ENCODE assay signal across 10 cellular contexts in the genomic region with DNA sequence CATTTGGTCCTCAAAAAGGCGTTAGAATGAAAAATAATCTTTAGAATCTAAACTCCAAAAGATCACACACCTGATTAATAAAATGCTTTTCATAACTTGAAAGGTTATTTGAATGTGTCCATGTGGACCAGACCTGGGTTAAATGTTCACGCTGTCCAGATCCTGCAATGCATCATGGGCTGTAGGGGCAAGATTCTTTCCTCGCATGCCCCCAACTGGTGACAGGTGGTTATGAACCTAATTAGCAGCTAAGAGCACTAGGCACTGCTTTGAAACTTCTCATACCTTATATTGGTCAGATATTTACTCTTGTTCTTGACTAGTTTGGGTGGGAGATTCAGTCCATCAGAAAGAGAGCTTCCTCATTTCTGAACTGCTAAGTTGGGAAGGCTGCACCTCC. TPM values are rescaled to one million over a fixed set of nuclear protein-coding genes. Genes with fewer than 3 reads are reported as not detected.
A peak's percentile ranks its signal among the peaks of the same experiment; 100 is the strongest.
DNase-seq lines count a peak whose midpoint lies in the region; ATAC-seq, FAIRE-seq and TF ChIP-seq lines count a peak whose summit lies in the region.
"Had no signal": no experiment of that assay in that cellular context is flagged by ENCODE, and none has a peak within 500 bp of the region (broad histone marks: within the 10 kb centered on the region; RNA-seq: fewer than 3 reads in every experiment).

No MANE protein-coding gene starts in this region.

- intact Hi-C loops in K562 (cut with micrococcal nuclease): loop anchor here (1.0 kb wide), 1 partner anchor 101 kb away; no protein-coding TSS in a partner anchor

- peak; percentile 97 for FAIRE-seq in K562 (lab: Jason Lieb, UNC)
- FAIRE-seq: G401.6 had no signal

- TF ChIP-seq CTCF in K562 (IDR thresholded peaks at IDR 0.05 in 2 of 3, conservative IDR thresholded peaks at IDR 0.05 in 1 of 3; ENCODE audit: insufficient read depth in 2 of 3, low read depth in 1 of 3, low read length in 3 of 3): peak; percentile 72 to 78 (median 73)
- TF ChIP-seq CTCF in mesothelial cell of epicardium (IDR thresholded peaks at IDR 0.05; ENCODE audit: unreplicated experiment): no peak

- H3K9me3 ChIP-seq in Karpas-422 (ENCODE audit: low read length) (no peaks in the 10 kb centered on the region), K562 (replicated peaks; ENCODE audit: control insufficient read depth, insufficient read depth, low read depth, low read length) (no peaks in the 10 kb centered on the region)

- no TSS peak for BruUV-seq in K562 (replicated peaks; lab: Mats Ljungman, UMichigan)

- peaks cover 3% of the 10 kb centered on the region; the same call in 1 of the 2 replicates for H3K4me1 ChIP-seq in Karpas-422 (ENCODE audit: low read length)
- peaks cover 0 to 5% of the 10 kb centered on the region in 2 experiments; a peak in 2 of 5 replicates for H3K4me1 ChIP-seq in K562 (replicated peaks in 1 of 2; ENCODE audit: control insufficient read depth in 2 of 2, insufficient read depth in 2 of 2, low read length in 2 of 2)
- H3K4me1 ChIP-seq: parathyroid adenoma had no signal

- no peak overlapping the region for H3K4me3 ChIP-seq in Karpas-422 (ENCODE audit: low read length)
- no peak overlapping the region for H3K4me3 ChIP-seq in K562

- H3K4me1 Mint-ChIP-seq in activated T-cell treated with anti-CD3 and anti-CD28 coated beads, Interleukin-2, amount 50 U/mL, for 72 hours (ENCODE audit: low read depth): peaks cover 11% of the 10 kb centered on the region
- H3K4me1 Mint-ChIP-seq in activated T-cell treated with anti-CD3 and anti-CD28 coated beads, Interleukin-2, amount 50 U/mL, for 24 hours (ENCODE audit: low read depth): peaks cover 15% of the 10 kb centered on the region
- H3K4me1 Mint-ChIP-seq in stimulated activated effector memory CD8-positive, alpha-beta T cell treated with anti-CD3 and anti-CD28 coated beads, Interleukin-12 subunit alpha, Interleukin-12 subunit beta, amount 100 ng/mL, for 72 hours: no peaks in the 10 kb centered on the region
- H3K4me1 Mint-ChIP-seq in mesothelial cell of epicardium: peaks cover 3% of the 10 kb centered on the region

- H3K79me2 ChIP-seq in Karpas-422 (ENCODE audit: low read length) (no peaks in the 10 kb centered on the region), K562 (ENCODE audit: control insufficient read depth, insufficient read depth, low read length) (no peaks in the 10 kb centered on the region)
- H3K79me2 ChIP-seq: parathyroid adenoma had no signal

- peak; percentile 68 to 78 for TF ChIP-seq RAD21 in K562 (CRISPR knock-in tag; conservative IDR thresholded peaks at IDR 0.05 in 1 of 2, IDR thresholded peaks at IDR 0.05 in 1 of 2)

- peak; percentile 43 to 47 for DNase-seq in activated T-cell treated with anti-CD3 and anti-CD28 coated beads, Interleukin-2, amount 50 U/mL, for 72 hours
- DNase-seq in activated T-cell treated with anti-CD3 and anti-CD28 coated beads, Interleukin-2, amount 50 U/mL, for 24 hours: no peak
- DNase-seq in Karpas-422 (peak; percentile 84), K562 (ENCODE audit: extremely low read depth in 1 of 4, low spot score in 3 of 4) (peak; percentile 67 to 69 (median 68)), mesothelial cell of epicardium (ENCODE audit: low spot score in 2 of 2, unreplicated experiment in 2 of 2) (no peak)
- peak in 1 of 2 donors; percentile 52 for DNase-seq in stimulated activated effector memory CD8-positive, alpha-beta T cell treated with anti-CD3 and anti-CD28 coated beads, Interleukin-12 subunit alpha, Interleukin-12 subunit beta, amount 100 ng/mL, for 72 hours (ENCODE audit: low spot score in 2 of 2)
- DNase-seq in activated CD8-positive, alpha-beta memory T cell treated with anti-CD3 and anti-CD28 coated beads for 24 hours: no peak

- H3K9ac ChIP-seq in Karpas-422 (ENCODE audit: low read length) (no peak overlapping the region), K562 (ENCODE audit: insufficient read depth in 1 of 2, low read depth in 2 of 2, low read length in 2 of 2) (no peak overlapping the region)
- H3K9ac ChIP-seq: parathyroid adenoma had no signal

- peaks cover 0 to 1% of the 10 kb centered on the region in 2 donors for H3K36me3 Mint-ChIP-seq in activated T-cell treated with anti-CD3 and anti-CD28 coated beads, Interleukin-2, amount 50 U/mL, for 72 hours (ENCODE audit: insufficient read depth in 2 of 2)
- H3K36me3 Mint-ChIP-seq in activated T-cell treated with anti-CD3 and anti-CD28 coated beads, Interleukin-2, amount 50 U/mL, for 24 hours (ENCODE audit: low read depth): no peaks in the 10 kb centered on the region
- H3K36me3 Mint-ChIP-seq in stimulated activated effector memory CD8-positive, alpha-beta T cell treated with anti-CD3 and anti-CD28 coated beads, Interleukin-12 subunit alpha, Interleukin-12 subunit beta, amount 100 ng/mL, for 72 hours: no peaks in the 10 kb centered on the region
- H3K36me3 Mint-ChIP-seq in mesothelial cell of epicardium: no peaks in the 10 kb centered on the region

- H3K27me3 Mint-ChIP-seq in activated T-cell treated with anti-CD3 and anti-CD28 coated beads, Interleukin-2, amount 50 U/mL, for 72 hours (ENCODE audit: low read depth): peaks cover 49% of the 10 kb centered on the region
- H3K27me3 Mint-ChIP-seq in activated T-cell treated with anti-CD3 and anti-CD28 coated beads, Interleukin-2, amount 50 U/mL, for 24 hours: peaks cover 39% of the 10 kb centered on the region
- peaks cover 24% of the 10 kb centered on the region for H3K27me3 Mint-ChIP-seq in mesothelial cell of epicardium (ENCODE audit: low read depth)

- no peaks in the 10 kb centered on the region for H3K9me1 ChIP-seq in K562 (ENCODE audit: control insufficient read depth, insufficient read depth, low read length)

- POLR2A ChIA-PET in K562 (lab: Yijun Ruan, JAX): interaction anchor here (0.7 to 1.2 kb wide), 2 partner anchors 10 to 13 kb away, joined by 3 read pairs; no protein-coding TSS in a partner anchor

- peak; percentile 61 to 66 for ATAC-seq in activated T-cell treated with anti-CD3 and anti-CD28 coated beads, Interleukin-2, amount 50 U/mL, for 72 hours (replicated peaks in 1 of 2)
- ATAC-seq in GM21619 (IDR thresholded peaks at IDR 0.05; ENCODE audit: unreplicated experiment): peak; percentile 90
- peak; percentile 99 for ATAC-seq in K562
- ATAC-seq in stimulated activated effector memory CD8-positive, alpha-beta T cell treated with anti-CD3 and anti-CD28 coated beads, Interleukin-12 subunit alpha, Interleukin-12 subunit beta, amount 100 ng/mL, for 72 hours: peak; percentile 60

- H3K27ac ChIP-seq in Karpas-422 (ENCODE audit: low read length) (no peak overlapping the region), K562 (ENCODE audit: extremely low read depth, low read depth, low read length) (no peak overlapping the region)
- H3K27ac ChIP-seq: parathyroid adenoma had no signal

- no peak overlapping the region for H3K4me3 Mint-ChIP-seq in activated T-cell treated with anti-CD3 and anti-CD28 coated beads, Interleukin-2, amount 50 U/mL, for 72 hours
- no peak overlapping the region for H3K4me3 Mint-ChIP-seq in activated T-cell treated with anti-CD3 and anti-CD28 coated beads, Interleukin-2, amount 50 U/mL, for 24 hours
- no peak overlapping the region for H3K4me3 Mint-ChIP-seq in stimulated activated effector memory CD8-positive, alpha-beta T cell treated with anti-CD3 and anti-CD28 coated beads, Interleukin-12 subunit alpha, Interleukin-12 subunit beta, amount 100 ng/mL, for 72 hours
- H3K4me3 Mint-ChIP-seq in mesothelial cell of epicardium: no peak overlapping the region

- TF ChIP-seq POLR2A in K562 (conservative IDR thresholded peaks at IDR 0.05): no peak

- no peaks in the 10 kb centered on the region for H3K9me3 Mint-ChIP-seq in activated T-cell treated with anti-CD3 and anti-CD28 coated beads, Interleukin-2, amount 50 U/mL, for 72 hours
- no peaks in the 10 kb centered on the region for H3K9me3 Mint-ChIP-seq in activated T-cell treated with anti-CD3 and anti-CD28 coated beads, Interleukin-2, amount 50 U/mL, for 24 hours
- H3K9me3 Mint-ChIP-seq in stimulated activated effector memory CD8-positive, alpha-beta T cell treated with anti-CD3 and anti-CD28 coated beads, Interleukin-12 subunit alpha, Interleukin-12 subunit beta, amount 100 ng/mL, for 72 hours: no peaks in the 10 kb centered on the region
- no peaks in the 10 kb centered on the region for H3K9me3 Mint-ChIP-seq in mesothelial cell of epicardium

- H3K36me3 ChIP-seq in Karpas-422 (ENCODE audit: insufficient read depth, low read length) (no peaks in the 10 kb centered on the region), K562 (ENCODE audit: control insufficient read depth, insufficient read depth, low read length) (no peaks in the 10 kb centered on the region)

- H3K4me2 ChIP-seq in Karpas-422 (ENCODE audit: low read depth, low read length, poor library complexity, severe bottlenecking) (no peak overlapping the region), K562 (ENCODE audit: insufficient read depth, low read length) (no peak overlapping the region)

- H4K20me1 ChIP-seq in Karpas-422 (ENCODE audit: insufficient read depth, low read depth, low read length) (no peaks in the 10 kb centered on the region), K562 (replicated peaks; ENCODE audit: control insufficient read depth, insufficient read depth, low read length) (no peaks in the 10 kb centered on the region)

- CTCF ChIA-PET in K562 (lab: Yijun Ruan, JAX; ENCODE audit: low intra/inter-chr PET ratio): interaction anchor here (1.5 kb wide), 1 partner anchor 101 kb away, joined by 8 read pairs; no protein-coding TSS in a partner anchor

- H2AFZ ChIP-seq in Karpas-422 (ENCODE audit: low read length): no peak overlapping the region
- peak overlapping the region; percentile 44; the same call in 1 of the 2 replicates for H2AFZ ChIP-seq in K562 (ENCODE audit: low read depth, low read length)
- H2AFZ ChIP-seq: parathyroid adenoma had no signal

- TF ChIP-seq EP300 in K562 (IDR thresholded peaks at IDR 0.05; ENCODE audit: low read length): no peak

- no peaks in the 10 kb centered on the region for H3K9me2 ChIP-seq in Karpas-422 (replicated peaks; ENCODE audit: insufficient read depth, low read length)

- H3K27ac Mint-ChIP-seq in activated T-cell treated with anti-CD3 and anti-CD28 coated beads, Interleukin-2, amount 50 U/mL, for 72 hours: no peak overlapping the region
- no peak overlapping the region for H3K27ac Mint-ChIP-seq in activated T-cell treated with anti-CD3 and anti-CD28 coated beads, Interleukin-2, amount 50 U/mL, for 24 hours
- no peak overlapping the region for H3K27ac Mint-ChIP-seq in stimulated activated effector memory CD8-positive, alpha-beta T cell treated with anti-CD3 and anti-CD28 coated beads, Interleukin-12 subunit alpha, Interleukin-12 subunit beta, amount 100 ng/mL, for 72 hours
- H3K27ac Mint-ChIP-seq in mesothelial cell of epicardium: no peak overlapping the region

- 0% methylated on average over 3 of the region's 3 CpGs for WGBS in K562 (ENCODE audit: insufficient coverage, low coverage, missing lambda C conversion rate)

- H3K27me3 ChIP-seq in Karpas-422 (ENCODE audit: low read length): no peaks in the 10 kb centered on the region
- no peaks in the 10 kb centered on the region for H3K27me3 ChIP-seq in K562 (ENCODE audit: control insufficient read depth in 2 of 2, insufficient read depth in 2 of 2, low read length in 2 of 2)

- in situ Hi-C loops in K562 (cut with MboI): loop anchor here (5.0 kb wide), 1 partner anchor 103 kb away; no protein-coding TSS in a partner anchor

RNA-seq across cellular contexts. Expression of gene PIP5K1B, which starts 19.3 kb away (rescaled TPM):
- total RNA-seq in activated T-cell treated with anti-CD3 and anti-CD28 coated beads, Interleukin-2, amount 50 U/mL, for 72 hours: 1 to 10 TPM; 2.5 to 2.8 TPM
- total RNA-seq in Karpas-422 (2014; rRNA removed; shearing (Covaris generic); ENCODE audit: low replicate concordance): not detected in 2 replicates
- 11.7 and 37.8 TPM in 2 replicates for total RNA-seq in K562 (2011; cell fraction: chromatin; rRNA removed; ENCODE audit: low replicate concordance)
- 11.6 and 11.7 TPM in 2 replicates for total RNA-seq in K562 (2011; cell fraction: nucleolus; rRNA removed)
- 19.9 and 36.8 TPM in 2 replicates for total RNA-seq in K562 (2011; cell fraction: nucleoplasm; rRNA removed)
- 3.8 and 3.9 TPM in 2 replicates for total RNA-seq in K562 (2014; rRNA removed)
- 7.4 and 8.8 TPM in 2 replicates for total RNA-seq in K562 (2014; rRNA removed; fragmentation: Illumina TruSeq; extraction: Trizol)
- 7.4 and 7.5 TPM in 2 replicates for total RNA-seq in K562 (2015; rRNA removed; fragmentation: Illumina TruSeq; extraction: Trizol)
- total RNA-seq in K562 (2021): 9.6 and 10.4 TPM in 2 replicates
- 6.5 and 7.8 TPM in 2 replicates for polyA plus RNA-seq in K562 (2011; rRNA removed)
- polyA plus RNA-seq in K562 (2011; cell fraction: cytosol; rRNA removed): 2.5 and 4.5 TPM in 2 replicates
- polyA plus RNA-seq in K562 (2011; cell fraction: nucleus; rRNA removed): 5.7 and 7.2 TPM in 2 replicates
- polyA plus RNA-seq in K562 (2012): 9.2 and 13.5 TPM in 2 replicates
- 10.6 and 12.9 TPM in 2 replicates for polyA plus RNA-seq in K562 (2014; fragmentation: Illumina TruSeq; extraction: Trizol)
- 1 to 10 TPM; 3.1 to 6.3 TPM for polyA plus RNA-seq in K562 (2014; fragmentation: Nextera tagmentation; extraction: Ambion mirVana)
- polyA plus RNA-seq in K562 (2014; rRNA removed): 4.9 and 5.0 TPM in 2 replicates
- 12.3 and 14.2 TPM in 2 replicates for polyA minus RNA-seq in K562 (2011; rRNA and poly(A)+ RNA removed)
- 4.3 and 6.3 TPM in 2 replicates for polyA minus RNA-seq in K562 (2011; cell fraction: cytosol; rRNA and poly(A)+ RNA removed)
- 12.3 and 27.8 TPM in 2 replicates for polyA minus RNA-seq in K562 (2011; cell fraction: nucleus; rRNA and poly(A)+ RNA removed)
- total RNA-seq in mesothelial cell of epicardium: 0.87 to 1.4 TPM (median 1.3 TPM) in 3 replicates

Comparison
In these comparisons a context has a peak if more than half of its experiments do, and no peak if none do; other contexts are left out.
1. DNase-seq: peak in activated T-cell treated with anti-CD3 and anti-CD28 coated beads, Interleukin-2, amount 50 U/mL, for 72 hours (2 of 2), Karpas-422 (single experiment) and K562 (4 of 4); none in activated T-cell treated with anti-CD3 and anti-CD28 coated beads, Interleukin-2, amount 50 U/mL, for 24 hours (single experiment), mesothelial cell of epicardium (0 of 2) and activated CD8-positive, alpha-beta memory T cell treated with anti-CD3 and anti-CD28 coated beads for 24 hours (single experiment).
2. Peak in every context shown above with its lines, with median percentiles within 50 percentile points of each other: ATAC-seq.